ENCODE assay signal across 23 cellular contexts in the genomic region with DNA sequence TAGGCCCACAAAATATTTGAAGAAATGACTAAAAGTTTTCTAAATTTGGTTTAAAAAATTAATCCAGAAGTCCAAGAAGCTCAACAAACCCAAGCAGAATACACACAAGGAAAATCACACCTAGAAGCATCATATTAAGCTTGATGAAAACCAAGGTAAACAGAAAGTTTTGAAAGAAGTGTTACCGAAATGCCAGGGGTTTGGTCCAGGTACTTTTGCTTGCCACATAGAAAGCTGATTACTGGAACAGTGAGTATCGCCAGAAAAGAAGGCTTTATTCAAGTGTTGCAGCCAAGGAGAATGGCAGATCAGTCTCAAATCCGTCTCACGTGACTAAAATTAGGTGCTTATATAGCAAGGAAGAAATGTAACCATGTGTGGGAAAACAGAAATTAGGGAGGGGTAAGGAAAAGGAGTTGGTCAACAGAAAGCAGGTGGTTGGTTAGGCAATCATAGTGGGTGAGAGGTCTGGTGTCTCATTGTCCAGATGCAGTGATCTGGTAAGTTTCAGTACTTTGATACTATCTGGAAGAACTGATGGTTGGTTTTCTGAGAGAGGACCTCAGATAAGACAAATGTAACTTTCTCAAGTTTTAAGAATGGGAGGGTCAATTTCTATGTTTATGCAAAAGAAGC.
"Had no signal": no experiment of that assay in that cellular context is flagged by ENCODE, and none has a peak within 500 bp of the region (broad histone marks: within the 10 kb centered on the region; RNA-seq: fewer than 3 reads in every experiment).

No MANE protein-coding gene starts in this region.

- H3K36me3 Mint-ChIP-seq: naive thymus-derived CD8-positive, alpha-beta T cell; neural progenitor cell; stimulated activated naive B cell treated with anti-CD40 and anti-IgM and Interleukin-4, amounts not matched to agents 10 μg/mL and 1 μg/mL and 100 μg/mL, for 72 hours had no signal

- H3K4me3 Mint-ChIP-seq: naive thymus-derived CD8-positive, alpha-beta T cell; neural progenitor cell; stimulated activated naive B cell treated with anti-CD40 and anti-IgM and Interleukin-4, amounts not matched to agents 10 μg/mL and 1 μg/mL and 100 μg/mL, for 72 hours; stimulated activated naive CD8-positive, alpha-beta T cell treated with anti-CD3 and anti-CD28 coated beads, Interleukin-15, Interleukin-2, amounts not matched to agents 100 ng/mL and 50 ng/mL, for 24 hours had no signal

- H3K27me3 Mint-ChIP-seq: stimulated activated naive B cell treated with anti-CD40 and anti-IgM and Interleukin-4, amounts not matched to agents 10 μg/mL and 1 μg/mL and 100 μg/mL, for 72 hours had no signal

- H3K27me3 ChIP-seq: dorsolateral prefrontal cortex, heart left ventricle, neural progenitor cell, tibial nerve, upper lobe of left lung had no signal

- H3K4me1 ChIP-seq: gastroesophageal sphincter, heart left ventricle, left ventricle myocardium inferior, lower lobe of right lung, neural progenitor cell, prostate gland, tibial nerve had no signal

- H3K9ac ChIP-seq: neural progenitor cell had no signal

- H3K9me3 ChIP-seq: gastroesophageal sphincter, heart left ventricle, left ventricle myocardium inferior, lower lobe of right lung, prostate gland, thoracic aorta, tibial nerve, upper lobe of left lung had no signal

- H2AFZ ChIP-seq: hepatocyte, neural progenitor cell had no signal

- H3K4me2 ChIP-seq: hepatocyte, neural progenitor cell had no signal

- H3K4me1 Mint-ChIP-seq: naive thymus-derived CD8-positive, alpha-beta T cell; neural progenitor cell had no signal

- H3K27ac ChIP-seq: dorsolateral prefrontal cortex, foreskin keratinocyte, gastroesophageal sphincter, heart left ventricle, hepatocyte, left ventricle myocardium inferior, lower lobe of right lung, neural progenitor cell, prostate gland, thoracic aorta, tibial nerve, upper lobe of left lung had no signal

- H3K27ac Mint-ChIP-seq: naive thymus-derived CD8-positive, alpha-beta T cell; neural progenitor cell; stimulated activated naive B cell treated with anti-CD40 and anti-IgM and Interleukin-4, amounts not matched to agents 10 μg/mL and 1 μg/mL and 100 μg/mL, for 72 hours; stimulated activated naive CD8-positive, alpha-beta T cell treated with anti-CD3 and anti-CD28 coated beads, Interleukin-15, Interleukin-2, amounts not matched to agents 100 ng/mL and 50 ng/mL, for 24 hours had no signal

- ATAC-seq: esophagus mucosa; foreskin keratinocyte; gastroesophageal sphincter; heart left ventricle; left cardiac atrium; lower lobe of right lung; naive thymus-derived CD8-positive, alpha-beta T cell; right cardiac atrium; stimulated activated naive B cell treated with anti-CD40 and anti-IgM and Interleukin-4, amounts not matched to agents 10 μg/mL and 1 μg/mL and 100 μg/mL, for 72 hours had no signal

- DNase-seq: dorsolateral prefrontal cortex; effector CD4-positive, alpha-beta T cell; foreskin keratinocyte; heart left ventricle; kidney; left cardiac atrium; left ventricle myocardium inferior; lower lobe of right lung; naive thymus-derived CD8-positive, alpha-beta T cell; right cardiac atrium; small intestine; stimulated activated CD4-positive, alpha-beta T cell treated with anti-CD3 and anti-CD28 coated beads, Interleukin-15, amount 100 ng/mL, for 24 hours; stimulated activated CD4-positive, alpha-beta T cell treated with anti-CD3 and anti-CD28 coated beads, Interleukin-2, amount 100 ng/mL, for 48 hours; stimulated activated naive B cell treated with anti-CD40 and anti-IgM and Interleukin-4, amounts not matched to agents 10 μg/mL and 1 μg/mL and 100 μg/mL, for 72 hours had no signal

- H3K9me3 Mint-ChIP-seq: stimulated activated naive B cell treated with anti-CD40 and anti-IgM and Interleukin-4, amounts not matched to agents 10 μg/mL and 1 μg/mL and 100 μg/mL, for 72 hours; stimulated activated naive CD8-positive, alpha-beta T cell treated with anti-CD3 and anti-CD28 coated beads, Interleukin-15, Interleukin-2, amounts not matched to agents 100 ng/mL and 50 ng/mL, for 24 hours had no signal

- H3K79me2 ChIP-seq: hepatocyte had no signal
